8 cellular contexts compared by ENCODE assay signal in the genomic region with DNA sequence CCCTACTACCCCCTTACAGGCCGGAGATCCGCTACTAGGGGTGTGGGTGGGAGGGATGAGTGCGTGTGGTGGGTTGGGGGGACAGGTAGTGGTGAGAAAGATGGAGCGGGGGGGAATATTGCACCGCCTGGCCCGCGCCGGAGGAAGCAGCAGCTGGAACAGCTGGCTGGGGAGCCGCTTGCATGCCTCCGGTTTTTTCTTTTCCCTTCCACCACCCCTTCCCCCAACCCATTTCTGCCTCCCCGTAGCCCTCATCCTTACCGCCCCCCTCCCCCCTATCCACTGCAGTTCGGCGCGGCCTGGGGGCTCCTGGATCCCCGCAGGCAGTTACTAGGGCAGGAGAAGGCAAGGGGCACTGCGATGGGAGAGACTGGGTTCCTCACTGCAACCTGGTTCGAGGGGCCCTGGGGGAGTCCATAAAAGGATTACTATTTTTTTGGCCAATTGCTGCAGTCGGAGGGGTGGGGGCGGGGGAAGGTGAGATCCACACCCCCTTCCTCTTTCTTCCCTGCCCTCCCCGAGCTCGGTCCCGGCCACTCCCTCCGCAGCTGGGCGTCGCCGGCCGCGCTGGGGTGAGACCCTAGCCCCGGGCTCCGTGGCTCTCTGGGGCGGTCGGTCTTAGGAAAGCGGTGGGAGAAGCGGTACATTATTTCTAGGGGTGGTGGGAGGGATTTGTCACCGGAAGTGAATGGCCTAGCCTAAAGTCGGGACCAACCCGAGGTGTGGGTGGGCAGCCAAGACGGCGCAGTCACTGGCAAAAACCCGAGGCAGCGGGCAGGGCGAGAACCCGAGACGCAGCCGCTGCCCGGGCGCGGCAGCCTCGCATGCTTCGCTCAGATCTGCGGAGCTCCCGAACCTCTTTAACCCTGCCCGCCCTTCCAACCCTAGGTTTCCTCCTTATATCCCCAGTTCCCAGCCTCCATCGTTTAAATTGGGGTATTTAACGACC. TPM values are rescaled to one million over a fixed set of nuclear protein-coding genes. Genes with fewer than 3 reads are reported as not detected.
DNase-seq lines count a peak whose midpoint lies in the region; ATAC-seq, FAIRE-seq and TF ChIP-seq lines count a peak whose summit lies in the region.

No MANE protein-coding gene starts in this region.

- H3K79me2 ChIP-seq in PC-9 (ENCODE audit: low read depth): peaks cover 21% of the 10 kb centered on the region

- H3K4me3 ChIP-seq in PC-9 (peak overlapping the region; percentile 78), esophagus (ENCODE audit: low read depth in 1 of 2, low read length in 2 of 2) (peak overlapping the region; percentile 66 to 84), mucosa of stomach (ENCODE audit: low read length) (peak overlapping the region; percentile 97)

- peak; percentile 46 for ATAC-seq in GM21515 (IDR thresholded peaks at IDR 0.05; ENCODE audit: unreplicated experiment)

- no TSS peak for BruUV-seq in PC-9 (replicated peaks; lab: Mats Ljungman, UMichigan)

- DNase-seq in D721Med (ENCODE audit: insufficient read length, low spot score) (peak; percentile 78), HuH-7.5 (ENCODE audit: low spot score) (peak; percentile 78), PC-9 (peak; percentile 75 to 87)
- peak; percentile 89 for DNase-seq in activated T-cell treated with anti-CD3 and anti-CD28 coated beads, Interleukin-2, amount 50 U/mL, for 24 hours
- peak; percentile 24 to 56 for DNase-seq in stimulated activated CD8-positive, alpha-beta memory T cell treated with anti-CD3 and anti-CD28 coated beads, Interleukin-4, amount 100 ng/mL, for 4 hours (ENCODE audit: low read depth in 2 of 2, low spot score in 1 of 2)

- H3K4me1 ChIP-seq in PC-9 (replicated peaks; ENCODE audit: insufficient read depth): peaks cover 19% of the 10 kb centered on the region
- H3K4me1 ChIP-seq in esophagus (ENCODE audit: control insufficient read depth in 2 of 2, insufficient read depth in 2 of 2, low read length in 1 of 2): peaks cover 2 to 7% of the 10 kb centered on the region in 2 donors
- peaks cover 7% of the 10 kb centered on the region for H3K4me1 ChIP-seq in mucosa of stomach (ENCODE audit: control insufficient read depth, insufficient read depth, low read length)

- POLR2A ChIA-PET in PC-9 (lab: Charles Lee; ENCODE audit: unreplicated experiment): interaction anchor here (0.6 to 1.9 kb wide), 6 partner anchors 29 to 133 kb away, joined by 3 to 50 read pairs (median 6); a partner anchor contains a TSS

- peak overlapping the region; percentile 92 for H3K4me3 Mint-ChIP-seq in activated T-cell treated with anti-CD3 and anti-CD28 coated beads, Interleukin-2, amount 50 U/mL, for 24 hours

- FAIRE-seq in D721Med (lab: Jason Lieb, UNC): no peak

- H2AFZ ChIP-seq in PC-9: peak overlapping the region; percentile 91

- H3K27ac ChIP-seq in PC-9 (peak overlapping the region; percentile 70), esophagus (ENCODE audit: low read depth in 2 of 2, low read length in 1 of 2) (peak overlapping the region; percentile 96 to 98)

- peaks cover 40% of the 10 kb centered on the region for H3K36me3 Mint-ChIP-seq in activated T-cell treated with anti-CD3 and anti-CD28 coated beads, Interleukin-2, amount 50 U/mL, for 24 hours (ENCODE audit: low read depth)

- H3K9me3 Mint-ChIP-seq in activated T-cell treated with anti-CD3 and anti-CD28 coated beads, Interleukin-2, amount 50 U/mL, for 24 hours: no peaks in the 10 kb centered on the region

- intact Hi-C loops in PC-9 (cut with micrococcal nuclease; ENCODE audit: unreplicated experiment): loop anchor here (1.0 to 2.0 kb wide), 3 partner anchors 20 to 131 kb away; a partner anchor contains a TSS

- no peaks in the 10 kb centered on the region for H3K27me3 ChIP-seq in PC-9 (ENCODE audit: insufficient read depth, low read depth)
- H3K27me3 ChIP-seq in esophagus (ENCODE audit: control insufficient read depth in 1 of 2, insufficient read depth in 2 of 2, low read length in 2 of 2): no peaks in the 10 kb centered on the region
- no peaks in the 10 kb centered on the region for H3K27me3 ChIP-seq in mucosa of stomach (ENCODE audit: control insufficient read depth, insufficient read depth, low read length)

- H3K36me3 ChIP-seq in PC-9 (ENCODE audit: low read depth) (peaks cover 3% of the 10 kb centered on the region; the same call in 1 of the 2 replicates), esophagus (ENCODE audit: control insufficient read depth in 2 of 2, insufficient read depth in 2 of 2, low read length in 1 of 2) (no peaks in the 10 kb centered on the region), mucosa of stomach (ENCODE audit: control insufficient read depth, insufficient read depth, low read length) (no peaks in the 10 kb centered on the region)

- peaks cover 35% of the 10 kb centered on the region for H3K4me1 Mint-ChIP-seq in activated T-cell treated with anti-CD3 and anti-CD28 coated beads, Interleukin-2, amount 50 U/mL, for 24 hours (ENCODE audit: low read depth)

- peaks cover 13% of the 10 kb centered on the region; the same call in 1 of the 2 replicates for H4K20me1 ChIP-seq in PC-9 (ENCODE audit: insufficient read depth)

- no peaks in the 10 kb centered on the region for H3K9me3 ChIP-seq in PC-9 (ENCODE audit: insufficient read depth, low read depth)
- H3K9me3 ChIP-seq in esophagus (ENCODE audit: control insufficient read depth in 2 of 2, insufficient read depth in 1 of 2, low read depth in 1 of 2, low read length in 1 of 2): no peaks in the 10 kb centered on the region
- H3K9me3 ChIP-seq in mucosa of stomach (ENCODE audit: control insufficient read depth, low read length): no peaks in the 10 kb centered on the region

- H3K27ac Mint-ChIP-seq in activated T-cell treated with anti-CD3 and anti-CD28 coated beads, Interleukin-2, amount 50 U/mL, for 24 hours: peak overlapping the region; percentile 94

- H3K9ac ChIP-seq in mucosa of stomach (ENCODE audit: low read length): peak overlapping the region; percentile 87

- H3F3A ChIP-seq in PC-9 (ENCODE audit: insufficient read depth, low read depth): peaks cover 15% of the 10 kb centered on the region; the same call in 1 of the 2 replicates

- no peaks in the 10 kb centered on the region for H3K9me2 ChIP-seq in PC-9 (ENCODE audit: insufficient read depth)

- CTCF ChIA-PET in PC-9 (lab: Charles Lee): interaction anchor here (0.6 to 0.9 kb wide), 3 partner anchors 36 to 551 kb away, joined by 7 to 30 read pairs (median 16); a partner anchor contains a TSS

- TF ChIP-seq CTCF in D721Med (IDR thresholded peaks at IDR 0.05; ENCODE audit: insufficient read depth, missing control alignments) (no peak), PC-9 (conservative IDR thresholded peaks at IDR 0.05) (no peak)

- WGBS in esophagus, 2 donors: 0 to 1% methylated on average over 53 to 56 of the region's 56 CpGs

- peak overlapping the region; percentile 83 for H3K4me2 ChIP-seq in PC-9

- H3K27me3 Mint-ChIP-seq in activated T-cell treated with anti-CD3 and anti-CD28 coated beads, Interleukin-2, amount 50 U/mL, for 24 hours: no peaks in the 10 kb centered on the region

RNA-seq across cellular contexts. Expression of a gene that starts 0.8 kb away (rescaled TPM):
- total RNA-seq in PC-9 (2021): 12.3 and 15.1 TPM in 2 replicates
- 10 to 100 TPM; 17.7 to 18.4 TPM for polyA plus RNA-seq in esophagus

RNA-seq across cellular contexts. Expression of a gene that starts 24.3 kb away (rescaled TPM):
- total RNA-seq in PC-9 (2021): not detected in 2 replicates
- polyA plus RNA-seq in esophagus: under 1 TPM; 0.14 to 0.21 TPM

RNA-seq across cellular contexts. Expression of a gene that starts 35.1 kb away (rescaled TPM):
- 8.5 and 12.9 TPM in 2 replicates for total RNA-seq in PC-9 (2021)
- 1 to 10 TPM; 2.4 to 3.0 TPM for polyA plus RNA-seq in esophagus

Comparison
In these comparisons a context has a peak if more than half of its experiments do, and no peak if none do; other contexts are left out.
1. Peak in every context shown above with its lines: DNase-seq, ATAC-seq, H3K4me3 ChIP-seq and H3K27ac ChIP-seq.